ENCODE assay signal across 3 cellular contexts in genomic region chr3:61889259-61889658, GRCh38.
TF ChIP-seq lines count a peak whose summit lies in the region.

No MANE protein-coding gene starts in this region.

TF ChIP-seq in liver, 16 proteins besides CTCF, POLR2A, EP300 and RAD21 (continued from another document):
- no peak for TF ChIP-seq ATF3 (IDR thresholded peaks at IDR 0.05)
- peak; percentile 36 for TF ChIP-seq FOXA2 (IDR thresholded peaks at IDR 0.05)
- TF ChIP-seq FOXA1 (IDR thresholded peaks at IDR 0.05): no peak
- no peak for TF ChIP-seq RXRA (IDR thresholded peaks at IDR 0.05)
- TF ChIP-seq TAF1 (conservative IDR thresholded peaks at IDR 0.05): no peak
- no peak for TF ChIP-seq YY1 (IDR thresholded peaks at IDR 0.05)
- no peak for TF ChIP-seq ZBTB33 (IDR thresholded peaks at IDR 0.05)
- TF ChIP-seq HNF4G (IDR thresholded peaks at IDR 0.05): no peak
- TF ChIP-seq HNF4A (conservative IDR thresholded peaks at IDR 0.05): peak in 1 of 2 donors; percentile 4
- no peak for TF ChIP-seq REST (IDR thresholded peaks at IDR 0.05)
- no peak for TF ChIP-seq SP1 (IDR thresholded peaks at IDR 0.05)

TF ChIP-seq in HepG2, 621 proteins besides CTCF, POLR2A, EP300 and RAD21 (continued from another document):
- TF ChIP-seq ZNF276 (CRISPR knock-in tag; IDR thresholded peaks at IDR 0.05; ENCODE audit: low read depth) (no peak), TAF1 (CRISPR knock-in tag; IDR thresholded peaks at IDR 0.05) (no peak), ZNF547 (CRISPR knock-in tag; IDR thresholded peaks at IDR 0.05) (no peak), ZNF296 (CRISPR knock-in tag; conservative IDR thresholded peaks at IDR 0.05) (no peak), REPIN1 (CRISPR knock-in tag; IDR thresholded peaks at IDR 0.05; ENCODE audit: borderline replicate concordance, low read depth) (no peak), LRRFIP1 (CRISPR knock-in tag; conservative IDR thresholded peaks at IDR 0.05) (no peak), HDAC6 (IDR thresholded peaks at IDR 0.05; ENCODE audit: low read depth, low read length) (no peak), ZC3H13 (CRISPR knock-in tag; IDR thresholded peaks at IDR 0.05) (no peak), TRIM22 (IDR thresholded peaks at IDR 0.05) (no peak), TRAFD1 (CRISPR knock-in tag; IDR thresholded peaks at IDR 0.05; ENCODE audit: borderline replicate concordance) (no peak), E2F2 (CRISPR knock-in tag; IDR thresholded peaks at IDR 0.05; ENCODE audit: borderline replicate concordance) (no peak), JARID2 (CRISPR knock-in tag; IDR thresholded peaks at IDR 0.05; ENCODE audit: insufficient replicate concordance) (no peak)

TF ChIP-seq in WTC11, 78 proteins besides CTCF, POLR2A, EP300 and RAD21:
- no peak for TF ChIP-seq AFF4 (CRISPR knock-in tag; IDR thresholded peaks at IDR 0.05; ENCODE audit: borderline replicate concordance)
- no peak for TF ChIP-seq TEAD4 (CRISPR knock-in tag; IDR thresholded peaks at IDR 0.05)
- no peak for TF ChIP-seq MYBL2 (CRISPR knock-in tag; IDR thresholded peaks at IDR 0.05)
- no peak for TF ChIP-seq ZMAT4 (CRISPR knock-in tag; IDR thresholded peaks at IDR 0.05)
- TF ChIP-seq KAT7 (CRISPR knock-in tag; IDR thresholded peaks at IDR 0.05; ENCODE audit: borderline replicate concordance): no peak
- TF ChIP-seq ZNF138 (CRISPR knock-in tag; conservative IDR thresholded peaks at IDR 0.05): no peak
- no peak for TF ChIP-seq NFE2L1 (CRISPR knock-in tag; IDR thresholded peaks at IDR 0.05)
